ENCODE assay signal across 18 cellular contexts in the genomic region with DNA sequence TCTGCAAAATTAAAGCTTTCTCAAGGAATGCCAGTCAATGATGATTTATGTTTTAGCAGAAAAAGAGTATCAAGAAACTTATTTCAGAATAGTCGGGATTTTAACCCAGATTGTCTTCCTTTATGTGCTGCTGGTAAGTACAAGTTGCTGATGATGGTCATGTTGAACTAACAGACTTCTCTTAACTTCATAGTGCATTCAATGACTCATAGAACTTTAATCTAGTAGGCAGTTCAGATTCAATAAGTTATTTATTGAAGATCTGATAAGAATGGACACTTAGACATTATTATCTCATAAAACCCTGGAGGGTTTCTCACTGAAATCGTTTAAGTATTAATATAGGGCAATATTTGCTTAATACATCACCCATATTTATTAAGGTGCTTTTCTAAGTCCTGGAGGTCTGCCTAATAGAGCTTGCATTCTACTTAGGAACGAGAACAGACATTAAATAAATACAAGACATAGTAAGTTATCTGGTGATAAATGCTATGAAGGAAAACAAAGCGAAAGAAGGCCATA.
"Had no signal": no experiment of that assay in that cellular context is flagged by ENCODE, and none has a peak within 500 bp of the region (broad histone marks: within the 10 kb centered on the region; RNA-seq: fewer than 3 reads in every experiment).

No MANE protein-coding gene starts in this region.

- ATAC-seq: activated CD8-positive, alpha-beta memory T cell treated with anti-CD3 and anti-CD28 coated beads, Interleukin-2, amount 10 ng/mL, durations not matched to agents 7 days and 5 days; naive thymus-derived CD4-positive, alpha-beta T cell; stimulated activated memory B cell treated with anti-CD40 and anti-IgM and Interleukin-4, amounts not matched to agents 10 μg/mL and 1 μg/mL and 100 μg/mL, for 72 hours; T-cell had no signal

- H3K4me3 Mint-ChIP-seq: activated B cell treated with CpG ODN at 0.5 μM for 24 hours; activated CD4-positive, alpha-beta memory T cell treated with anti-CD3 and anti-CD28 coated beads, Interleukin-2, amount 10 ng/mL, durations not matched to agents 7 days and 5 days; activated CD8-positive, alpha-beta memory T cell treated with anti-CD3 and anti-CD28 coated beads, Interleukin-2, amount 10 ng/mL, durations not matched to agents 7 days and 5 days; activated naive CD8-positive, alpha-beta T cell; naive thymus-derived CD4-positive, alpha-beta T cell; stimulated activated memory B cell treated with anti-CD40 and anti-IgM and Interleukin-4, amounts not matched to agents 10 μg/mL and 1 μg/mL and 100 μg/mL, for 72 hours; T-cell had no signal

- H3K27ac ChIP-seq: epithelial cell of prostate, ovary, spleen, tibial artery had no signal

- H3K36me3 ChIP-seq: ovary had no signal

- H3K27me3 Mint-ChIP-seq: activated B cell treated with CpG ODN at 0.5 μM for 24 hours; activated CD4-positive, alpha-beta memory T cell treated with anti-CD3 and anti-CD28 coated beads, Interleukin-2, amount 10 ng/mL, durations not matched to agents 7 days and 5 days; activated CD8-positive, alpha-beta memory T cell treated with anti-CD3 and anti-CD28 coated beads, Interleukin-2, amount 10 ng/mL, durations not matched to agents 7 days and 5 days; activated naive CD8-positive, alpha-beta T cell; naive thymus-derived CD4-positive, alpha-beta T cell; stimulated activated memory B cell treated with anti-CD40 and anti-IgM and Interleukin-4, amounts not matched to agents 10 μg/mL and 1 μg/mL and 100 μg/mL, for 72 hours; T-cell had no signal

- H3K4me1 Mint-ChIP-seq: activated B cell treated with CpG ODN at 0.5 μM for 24 hours; activated CD4-positive, alpha-beta memory T cell treated with anti-CD3 and anti-CD28 coated beads, Interleukin-2, amount 10 ng/mL, durations not matched to agents 7 days and 5 days; activated CD8-positive, alpha-beta memory T cell treated with anti-CD3 and anti-CD28 coated beads, Interleukin-2, amount 10 ng/mL, durations not matched to agents 7 days and 5 days; stimulated activated memory B cell treated with anti-CD40 and anti-IgM and Interleukin-4, amounts not matched to agents 10 μg/mL and 1 μg/mL and 100 μg/mL, for 72 hours had no signal

- DNase-seq: activated B cell treated with CpG ODN at 0.5 μM for 24 hours; activated CD4-positive, alpha-beta memory T cell treated with anti-CD3 and anti-CD28 coated beads, Interleukin-2, amount 10 ng/mL, durations not matched to agents 7 days and 5 days; activated CD4-positive, alpha-beta T cell treated with anti-CD3 and anti-CD28 coated beads for 4 hours; activated CD8-positive, alpha-beta memory T cell treated with anti-CD3 and anti-CD28 coated beads, Interleukin-2, amount 10 ng/mL, durations not matched to agents 7 days and 5 days; amniotic stem cell; cerebellar nuclear complex; foreskin fibroblast; kidney; mesendoderm; naive thymus-derived CD4-positive, alpha-beta T cell; ovary; spleen; stimulated activated CD4-positive, alpha-beta T cell treated with anti-CD3 and anti-CD28 coated beads, Interleukin-4, amount 100 ng/mL, for 4 hours; T-cell; tibial artery had no signal

- H3K27me3 ChIP-seq: ovary, spleen, tibial artery had no signal

- H3K4me3 ChIP-seq: ovary, spleen, tibial artery had no signal

- H3K4me1 ChIP-seq: spleen, tibial artery had no signal

- H3K9me3 Mint-ChIP-seq: activated B cell treated with CpG ODN at 0.5 μM for 24 hours; activated CD4-positive, alpha-beta memory T cell treated with anti-CD3 and anti-CD28 coated beads, Interleukin-2, amount 10 ng/mL, durations not matched to agents 7 days and 5 days; stimulated activated memory B cell treated with anti-CD40 and anti-IgM and Interleukin-4, amounts not matched to agents 10 μg/mL and 1 μg/mL and 100 μg/mL, for 72 hours; T-cell had no signal

- FAIRE-seq: kidney had no signal

- H3K9me3 ChIP-seq: ovary, spleen, tibial artery had no signal

- H3K27ac Mint-ChIP-seq: activated B cell treated with CpG ODN at 0.5 μM for 24 hours; activated CD4-positive, alpha-beta memory T cell treated with anti-CD3 and anti-CD28 coated beads, Interleukin-2, amount 10 ng/mL, durations not matched to agents 7 days and 5 days; activated CD8-positive, alpha-beta memory T cell treated with anti-CD3 and anti-CD28 coated beads, Interleukin-2, amount 10 ng/mL, durations not matched to agents 7 days and 5 days; activated naive CD8-positive, alpha-beta T cell; naive thymus-derived CD4-positive, alpha-beta T cell; stimulated activated memory B cell treated with anti-CD40 and anti-IgM and Interleukin-4, amounts not matched to agents 10 μg/mL and 1 μg/mL and 100 μg/mL, for 72 hours; T-cell had no signal
